ENCODE assay signal across 11 cellular contexts in genomic region chr14:68361231-68361630, GRCh38.
DNase-seq lines count a peak whose midpoint lies in the region; ATAC-seq and TF ChIP-seq lines count a peak whose summit lies in the region.
"Had no signal": no experiment of that assay in that cellular context is flagged by ENCODE, and none has a peak within 500 bp of the region (broad histone marks: within the 10 kb centered on the region; RNA-seq: fewer than 3 reads in every experiment).

No MANE protein-coding gene starts in this region.

- no CpG with 5 or more reads among the region's 2 CpGs for WGBS in mesendoderm (ENCODE audit: extremely low coverage, insufficient coverage, low lambda C conversion rate)

- H3K79me1 ChIP-seq in mesendoderm (ENCODE audit: low read length) = no peaks in the 10 kb centered on the region

- no peak overlapping the region for H3K4me3 ChIP-seq in cardiac fibroblast (replicated peaks in 1 of 2; ENCODE audit: low read depth in 2 of 2, low read length in 2 of 2)
- H3K4me3 ChIP-seq in mesendoderm (ENCODE audit: low read length) = no peak overlapping the region
- H3K4me3 ChIP-seq in H7 (ENCODE audit: insufficient read depth, low read depth, low read length) = no peak overlapping the region

- peaks cover 2% of the 10 kb centered on the region for H3K36me3 Mint-ChIP-seq in IgD-negative memory B cell
- H3K36me3 Mint-ChIP-seq in WTC11 = 0 out of 2 replicates have a peak, but pooled peaks cover 3% of the 10 kb centered on the region

- H3K4me1 ChIP-seq in mesendoderm (ENCODE audit: control insufficient read depth, low read depth, low read length) = no peaks in the 10 kb centered on the region

- no peak overlapping the region for H3K4me2 ChIP-seq in mesendoderm (ENCODE audit: low read length)

- no peak for ATAC-seq in WTC11

- no peaks in the 10 kb centered on the region for H3K79me2 ChIP-seq in mesendoderm (ENCODE audit: control insufficient read depth, insufficient read depth, low read length)

- H3K4me1 Mint-ChIP-seq in IgD-negative memory B cell (peaks cover 46 to 58% (median 49%) of the 10 kb centered on the region in 3 donors), WTC11 (peaks cover 45% of the 10 kb centered on the region)

- CTCF ChIA-PET in WTC11 (lab: Charles Lee) = interaction anchor here (1.1 kb wide), 1 partner anchor 455 kb away, joined by 3 read pairs; no protein-coding TSS in a partner anchor

- H3K27me3 Mint-ChIP-seq in IgD-negative memory B cell (peaks cover 3% of the 10 kb centered on the region), WTC11 (ENCODE audit: low read depth) (peaks cover 5% of the 10 kb centered on the region; the same call in 1 of the 2 replicates)
- H3K27me3 Mint-ChIP-seq: activated CD4-positive, alpha-beta T cell treated with anti-CD3 and anti-CD28 coated beads, Interleukin-2, amount 10 ng/mL, durations not matched to agents 24 days and 14 days had no signal

- TF ChIP-seq CTCF in cardiac fibroblast (IDR thresholded peaks at IDR 0.05; ENCODE audit: low read depth, low read length) (no peak), WTC11 (IDR thresholded peaks at IDR 0.05) (no peak)

- no peak overlapping the region for H3K9ac ChIP-seq in mesendoderm (ENCODE audit: low read length)

- H3K27ac Mint-ChIP-seq in IgD-negative memory B cell = peak overlapping the region in 2 of 3 donors; percentile 13 to 45
- no peak overlapping the region for H3K27ac Mint-ChIP-seq in WTC11
- H3K27ac Mint-ChIP-seq: activated CD4-positive, alpha-beta T cell treated with anti-CD3 and anti-CD28 coated beads, Interleukin-2, amount 10 ng/mL, durations not matched to agents 24 days and 14 days had no signal

- H2BK15ac ChIP-seq in mesendoderm (replicated peaks; ENCODE audit: low read depth) = no peak overlapping the region

- peak; percentile 50 for DNase-seq in A172 (ENCODE audit: low spot score)
- DNase-seq in cardiac fibroblast (ENCODE audit: low read depth in 2 of 2) = peak; percentile 82 to 93
- DNase-seq in mesendoderm = peak; percentile 29
- DNase-seq in D341Med (ENCODE audit: low spot score) = no peak
- no peak for DNase-seq in stimulated activated CD4-positive, alpha-beta T cell treated with anti-CD3 and anti-CD28 coated beads, Interleukin-2, amount 100 ng/mL, for 48 hours
- DNase-seq in WTC11 (ENCODE audit: low spot score) = no peak
- no peak for DNase-seq in H7
- DNase-seq: activated CD4-positive, alpha-beta T cell treated with anti-CD3 and anti-CD28 coated beads, Interleukin-2, amount 10 ng/mL, durations not matched to agents 24 days and 14 days; activated effector memory CD4-positive, alpha-beta T cell treated with anti-CD3 and anti-CD28 coated beads, Interleukin-2, amount 50 U/mL, for 16 hours; nucleus accumbens had no signal

- H3K56ac ChIP-seq in mesendoderm (ENCODE audit: low read length) = no peak overlapping the region

- POLR2A ChIA-PET in WTC11 (lab: Charles Lee) = no interaction called here

- H3K4ac ChIP-seq in mesendoderm (ENCODE audit: low read depth, low read length) = no peak overlapping the region

- H2AK5ac ChIP-seq in mesendoderm (ENCODE audit: low read length) = no peak overlapping the region

- no peak overlapping the region for H3K27ac ChIP-seq in mesendoderm (ENCODE audit: low read depth, low read length)

- H3K18ac ChIP-seq in mesendoderm (ENCODE audit: low read length) = no peak overlapping the region

- H2BK120ac ChIP-seq in mesendoderm (ENCODE audit: low read depth, low read length) = no peak overlapping the region

- H3K36me3 ChIP-seq in mesendoderm (ENCODE audit: control insufficient read depth, insufficient read depth, low read length) (no peaks in the 10 kb centered on the region), H7 (replicated peaks; ENCODE audit: control insufficient read depth, insufficient read depth, low read length) (no peaks in the 10 kb centered on the region)

- H3K4me3 Mint-ChIP-seq in IgD-negative memory B cell (peak overlapping the region in 1 of 4 donors; percentile 36), WTC11 (no peak overlapping the region)
- H3K4me3 Mint-ChIP-seq: activated CD4-positive, alpha-beta T cell treated with anti-CD3 and anti-CD28 coated beads, Interleukin-2, amount 10 ng/mL, durations not matched to agents 24 days and 14 days had no signal

- H4K5ac ChIP-seq in mesendoderm (ENCODE audit: low read length) = no peak overlapping the region

- H3K27me3 ChIP-seq in mesendoderm (ENCODE audit: insufficient read depth, low read length, poor library complexity) = no peaks in the 10 kb centered on the region
- H3K27me3 ChIP-seq in H7 (ENCODE audit: control insufficient read depth, insufficient read depth, low read length) = no peaks in the 10 kb centered on the region

- no peak overlapping the region for H2BK5ac ChIP-seq in mesendoderm (ENCODE audit: low read length)

- no peak overlapping the region for H3K23ac ChIP-seq in mesendoderm (ENCODE audit: low read length)

- no peak overlapping the region for H4K8ac ChIP-seq in mesendoderm (ENCODE audit: low read depth, low read length)

- H3K9me3 Mint-ChIP-seq in IgD-negative memory B cell (peaks cover 0 to 3% (median 0%) of the 10 kb centered on the region in 3 donors), WTC11 (peaks cover 5% of the 10 kb centered on the region)
- H3K9me3 Mint-ChIP-seq: activated CD4-positive, alpha-beta T cell treated with anti-CD3 and anti-CD28 coated beads, Interleukin-2, amount 10 ng/mL, durations not matched to agents 24 days and 14 days had no signal

TF ChIP-seq in WTC11, 78 proteins besides CTCF, POLR2A, EP300 and RAD21 (continues in another document):
- TF ChIP-seq NR2C2 (CRISPR knock-in tag; IDR thresholded peaks at IDR 0.05) (no peak), ZNF416 (CRISPR knock-in tag; IDR thresholded peaks at IDR 0.05) (no peak), ZNF281 (CRISPR knock-in tag; IDR thresholded peaks at IDR 0.05) (no peak), FOXJ3 (CRISPR knock-in tag; IDR thresholded peaks at IDR 0.05; ENCODE audit: borderline replicate concordance) (no peak), RELA (CRISPR knock-in tag; IDR thresholded peaks at IDR 0.05; ENCODE audit: borderline replicate concordance) (no peak), NFE2L1 (CRISPR knock-in tag; IDR thresholded peaks at IDR 0.05) (no peak), MYBL2 (CRISPR knock-in tag; IDR thresholded peaks at IDR 0.05) (no peak), NR3C1 (CRISPR knock-in tag; conservative IDR thresholded peaks at IDR 0.05; ENCODE audit: low read depth) (no peak), GRHL2 (CRISPR knock-in tag; IDR thresholded peaks at IDR 0.05; ENCODE audit: insufficient replicate concordance, severe bottlenecking) (no peak), PRDM15 (CRISPR knock-in tag; IDR thresholded peaks at IDR 0.05) (no peak)

Comparison
In these comparisons a context has a peak if more than half of its experiments do, and no peak if none do; other contexts are left out.
1. DNase-seq: peak in A172 (single experiment), cardiac fibroblast (2 of 2) and mesendoderm (single experiment); none in D341Med (single experiment), stimulated activated CD4-positive, alpha-beta T cell treated with anti-CD3 and anti-CD28 coated beads, Interleukin-2, amount 100 ng/mL, for 48 hours (0 of 2), WTC11 (single experiment) and H7 (single experiment).